8 cellular contexts compared by ENCODE assay signal in the genomic region with DNA sequence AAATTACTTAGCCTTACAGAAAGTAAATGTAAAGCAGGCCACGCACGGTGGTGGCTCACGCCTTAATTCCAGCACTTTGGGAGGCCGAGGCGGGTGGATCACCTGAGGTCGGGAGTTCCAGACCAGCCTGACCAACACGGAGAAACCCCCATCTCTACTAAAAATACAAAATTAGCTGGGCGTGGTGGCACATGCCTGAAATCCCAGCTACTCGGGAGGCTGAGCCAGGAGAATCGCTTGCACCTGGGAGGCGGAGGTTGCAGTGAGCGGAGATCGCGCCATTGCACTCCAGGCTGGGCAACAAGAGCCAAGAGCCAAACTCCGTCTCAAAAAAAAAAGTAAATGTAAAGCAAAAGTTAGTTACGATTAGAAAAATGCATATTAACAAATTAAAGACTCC.
DNase-seq lines count a peak whose midpoint lies in the region; ATAC-seq and TF ChIP-seq lines count a peak whose summit lies in the region.
"Not testable (repeated sequence)": the region's sequence is repeated elsewhere in the genome, so short reads cannot be mapped to it uniquely, and the experiment has no call there.

No MANE protein-coding gene starts in this region.

- H3K27me3 Mint-ChIP-seq in activated naive CD8-positive, alpha-beta T cell treated with anti-CD3 and anti-CD28 coated beads, Interleukin-2, amount 50 U/mL, for 24 hours; stimulated activated naive CD8-positive, alpha-beta T cell treated with anti-CD3 and anti-CD28 coated beads, Interleukin-15, Interleukin-2, amounts not matched to agents 100 ng/mL and 50 ng/mL, for 24 hours: not testable (repeated sequence)
- H3K27me3 Mint-ChIP-seq in nephron progenitor cell (ENCODE audit: low read depth, poor library complexity): peaks cover 41% of the 10 kb centered on the region

- H3K4me3 ChIP-seq in AG09309 (ENCODE audit: control insufficient read depth, low read depth, low read length): peak overlapping the region; percentile 51
- peak overlapping the region; percentile 48 for H3K4me3 ChIP-seq in HFF-Myc (replicated peaks; ENCODE audit: low read depth, low read length)
- peak overlapping the region; percentile 76 for H3K4me3 ChIP-seq in SU-DHL-6 (ENCODE audit: insufficient read depth, low read length, poor library complexity, severe bottlenecking)
- peak overlapping the region; percentile 60 for H3K4me3 ChIP-seq in endocrine pancreas (ENCODE audit: control insufficient read depth, insufficient read depth, low read length)
- peak overlapping the region; percentile 81 for H3K4me3 ChIP-seq in iPS-18c (ENCODE audit: insufficient read depth, low read depth, low read length)

- peak overlapping the region; percentile 83 for H3K4me3 Mint-ChIP-seq in activated naive CD8-positive, alpha-beta T cell treated with anti-CD3 and anti-CD28 coated beads, Interleukin-2, amount 50 U/mL, for 24 hours
- peak overlapping the region; percentile 89 for H3K4me3 Mint-ChIP-seq in nephron progenitor cell
- peak overlapping the region; percentile 84 for H3K4me3 Mint-ChIP-seq in stimulated activated naive CD8-positive, alpha-beta T cell treated with anti-CD3 and anti-CD28 coated beads, Interleukin-15, Interleukin-2, amounts not matched to agents 100 ng/mL and 50 ng/mL, for 24 hours

- not testable (repeated sequence) for H3K36me3 ChIP-seq in SU-DHL-6 (ENCODE audit: low read length); endocrine pancreas (ENCODE audit: control insufficient read depth, insufficient read depth, low read length)

- H3K9ac ChIP-seq in SU-DHL-6 (ENCODE audit: low read length) (peak overlapping the region; percentile 70), endocrine pancreas (ENCODE audit: control insufficient read depth, insufficient read depth, low read length) (peak overlapping the region; percentile 8)

- not testable (repeated sequence) for TF ChIP-seq CTCF in AG09309 (IDR thresholded peaks at IDR 0.05; ENCODE audit: control insufficient read depth, insufficient read depth, low read depth, low read length, missing control alignments); HFF-Myc (IDR thresholded peaks at IDR 0.05; ENCODE audit: low read depth, low read length, missing control alignments); SU-DHL-6 (IDR thresholded peaks at IDR 0.05; ENCODE audit: insufficient read depth, low read length, poor library complexity, severe bottlenecking); nephron progenitor cell (IDR thresholded peaks at IDR 0.05)

- peak overlapping the region; percentile 93 for H3K27ac Mint-ChIP-seq in activated naive CD8-positive, alpha-beta T cell treated with anti-CD3 and anti-CD28 coated beads, Interleukin-2, amount 50 U/mL, for 24 hours
- H3K27ac Mint-ChIP-seq in nephron progenitor cell: not testable (repeated sequence)
- peak overlapping the region; percentile 81 for H3K27ac Mint-ChIP-seq in stimulated activated naive CD8-positive, alpha-beta T cell treated with anti-CD3 and anti-CD28 coated beads, Interleukin-15, Interleukin-2, amounts not matched to agents 100 ng/mL and 50 ng/mL, for 24 hours

- not testable (repeated sequence) for H3K27ac ChIP-seq in SU-DHL-6 (ENCODE audit: low read depth, low read length)

- H3K79me2 ChIP-seq in SU-DHL-6 (ENCODE audit: insufficient read depth, low read length): not testable (repeated sequence)

- peak overlapping the region; percentile 99 for H2AFZ ChIP-seq in SU-DHL-6 (ENCODE audit: low read depth, low read length, severe bottlenecking)

- H3K9me3 ChIP-seq in SU-DHL-6 (ENCODE audit: insufficient read depth, low read length); endocrine pancreas (ENCODE audit: control insufficient read depth, low read length); iPS-18c (ENCODE audit: control insufficient read depth, insufficient read depth, low read length): not testable (repeated sequence)

- ATAC-seq in activated naive CD8-positive, alpha-beta T cell treated with anti-CD3 and anti-CD28 coated beads, Interleukin-2, amount 50 U/mL, for 24 hours: not testable (repeated sequence)

- peak overlapping the region; percentile 78 for H3K4me2 ChIP-seq in SU-DHL-6 (ENCODE audit: low read depth, low read length, poor library complexity, severe bottlenecking)

- H4K20me1 ChIP-seq in SU-DHL-6 (ENCODE audit: low read depth, low read length): not testable (repeated sequence)

- H3K9me3 Mint-ChIP-seq in activated naive CD8-positive, alpha-beta T cell treated with anti-CD3 and anti-CD28 coated beads, Interleukin-2, amount 50 U/mL, for 24 hours; nephron progenitor cell; stimulated activated naive CD8-positive, alpha-beta T cell treated with anti-CD3 and anti-CD28 coated beads, Interleukin-15, Interleukin-2, amounts not matched to agents 100 ng/mL and 50 ng/mL, for 24 hours: not testable (repeated sequence)

- H3K27me3 ChIP-seq in SU-DHL-6 (ENCODE audit: low read length); endocrine pancreas (ENCODE audit: control insufficient read depth, insufficient read depth, low read length): not testable (repeated sequence)

- not testable (repeated sequence) for DNase-seq in AG09309 (ENCODE audit: low read depth); HFF-Myc (ENCODE audit: extremely low read depth, low read depth); activated naive CD8-positive, alpha-beta T cell treated with anti-CD3 and anti-CD28 coated beads, Interleukin-2, amount 50 U/mL, for 24 hours; nephron progenitor cell

- H3F3A ChIP-seq in SU-DHL-6 (ENCODE audit: insufficient read depth): not testable (repeated sequence)

- H3K4me1 Mint-ChIP-seq in activated naive CD8-positive, alpha-beta T cell treated with anti-CD3 and anti-CD28 coated beads, Interleukin-2, amount 50 U/mL, for 24 hours: peaks cover 47% of the 10 kb centered on the region
- peaks cover 12% of the 10 kb centered on the region for H3K4me1 Mint-ChIP-seq in nephron progenitor cell
- peaks cover 46% of the 10 kb centered on the region for H3K4me1 Mint-ChIP-seq in stimulated activated naive CD8-positive, alpha-beta T cell treated with anti-CD3 and anti-CD28 coated beads, Interleukin-15, Interleukin-2, amounts not matched to agents 100 ng/mL and 50 ng/mL, for 24 hours (ENCODE audit: low read depth)

- H3K9me2 ChIP-seq in SU-DHL-6 (replicated peaks; ENCODE audit: insufficient read depth, low read length): not testable (repeated sequence)

- H3K4me1 ChIP-seq in endocrine pancreas (ENCODE audit: control insufficient read depth, insufficient read depth, low read length): not testable (repeated sequence)

- not testable (repeated sequence) for H3K36me3 Mint-ChIP-seq in activated naive CD8-positive, alpha-beta T cell treated with anti-CD3 and anti-CD28 coated beads, Interleukin-2, amount 50 U/mL, for 24 hours (ENCODE audit: low read depth); stimulated activated naive CD8-positive, alpha-beta T cell treated with anti-CD3 and anti-CD28 coated beads, Interleukin-15, Interleukin-2, amounts not matched to agents 100 ng/mL and 50 ng/mL, for 24 hours (ENCODE audit: low read depth)
- peaks cover 12% of the 10 kb centered on the region for H3K36me3 Mint-ChIP-seq in nephron progenitor cell (ENCODE audit: low read depth)
